ENCODE assay signal across 17 cellular contexts in genomic region chr15:99481831-99482230, GRCh38.
"Had no signal": no experiment of that assay in that cellular context is flagged by ENCODE, and none has a peak within 500 bp of the region (broad histone marks: within the 10 kb centered on the region; RNA-seq: fewer than 3 reads in every experiment).

No MANE protein-coding gene starts in this region.

- H3K36me3 Mint-ChIP-seq: activated naive CD4-positive, alpha-beta T cell treated with anti-CD3 and anti-CD28 coated beads, Interleukin-2, amount 50 U/mL, for 72 hours; brain had no signal

- H3K9me3 Mint-ChIP-seq: activated CD4-positive, alpha-beta memory T cell treated with anti-CD3 and anti-CD28 coated beads, Interleukin-2, amount 10 ng/mL, durations not matched to agents 7 days and 5 days; activated naive CD4-positive, alpha-beta T cell treated with anti-CD3 and anti-CD28 coated beads, Interleukin-2, amount 50 U/mL, for 72 hours had no signal

- H3K27ac Mint-ChIP-seq: activated CD4-positive, alpha-beta memory T cell treated with anti-CD3 and anti-CD28 coated beads, Interleukin-2, amount 10 ng/mL, durations not matched to agents 7 days and 5 days; activated naive CD4-positive, alpha-beta T cell treated with anti-CD3 and anti-CD28 coated beads, Interleukin-2, amount 50 U/mL, for 72 hours; brain had no signal

- ATAC-seq: mucosa of descending colon; naive thymus-derived CD4-positive, alpha-beta T cell had no signal

- H3K4me3 Mint-ChIP-seq: activated CD4-positive, alpha-beta memory T cell treated with anti-CD3 and anti-CD28 coated beads, Interleukin-2, amount 10 ng/mL, durations not matched to agents 7 days and 5 days; brain; naive thymus-derived CD4-positive, alpha-beta T cell had no signal

- DNase-seq: activated CD4-positive, alpha-beta memory T cell treated with anti-CD3 and anti-CD28 coated beads, Interleukin-2, amount 10 ng/mL, durations not matched to agents 7 days and 5 days; activated effector memory CD4-positive, alpha-beta T cell treated with Interleukin-2 at 50 U/mL for 16 hours; amygdala; central memory CD4-positive, alpha-beta T cell; effector CD4-positive, alpha-beta T cell; foreskin fibroblast; hypothalamus; left ventricle myocardium inferior; mucosa of descending colon; naive thymus-derived CD4-positive, alpha-beta T cell; stimulated activated CD4-positive, alpha-beta T cell treated with anti-CD3 and anti-CD28 coated beads, Interleukin-12 subunit alpha, Interleukin-12 subunit beta, amount 100 ng/mL, for 4 hours; stimulated activated CD4-positive, alpha-beta T cell treated with anti-CD3 and anti-CD28 coated beads, Interleukin-2, amount 100 ng/mL, for 24 hours; substantia nigra; SW 1271; trophoblast cell had no signal
